Comparison of ENCODE assay signal across 27 cellular contexts in the genomic region with DNA sequence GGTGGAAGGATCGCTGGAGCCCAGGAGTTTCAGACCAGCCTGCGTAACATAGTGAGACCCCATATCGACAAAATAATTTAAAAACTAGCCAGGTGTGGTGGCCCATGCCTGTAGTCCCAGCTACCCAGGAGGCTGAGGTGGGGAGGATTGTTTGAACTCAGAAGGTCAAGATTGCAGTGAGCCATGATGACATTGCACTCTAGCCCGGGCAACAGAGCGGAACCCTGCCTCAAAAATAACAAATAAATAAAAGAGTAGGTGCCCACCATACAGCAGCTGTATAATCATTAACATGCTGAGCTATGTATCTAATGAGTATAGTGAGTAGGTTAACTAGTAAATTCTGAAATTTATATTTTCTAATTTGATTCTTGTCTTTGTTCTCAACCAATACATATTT.
"Had no signal": no experiment of that assay in that cellular context is flagged by ENCODE, and none has a peak within 500 bp of the region (broad histone marks: within the 10 kb centered on the region; RNA-seq: fewer than 3 reads in every experiment).

No MANE protein-coding gene starts in this region.

- H3K27ac ChIP-seq: cardiac muscle cell had no signal

- H3K4me1 Mint-ChIP-seq: activated CD8-positive, alpha-beta memory T cell treated with anti-CD3 and anti-CD28 coated beads, Interleukin-2, amount 10 ng/mL, durations not matched to agents 7 days and 5 days; activated naive CD8-positive, alpha-beta T cell treated with anti-CD3 and anti-CD28 coated beads, Interleukin-2, amount 50 U/mL, for 24 hours; brain; WTC11 had no signal

- H3K9ac ChIP-seq: SK-N-SH had no signal

- H3K9me3 Mint-ChIP-seq: activated naive CD4-positive, alpha-beta T cell treated with anti-CD3 and anti-CD28 coated beads, Interleukin-2, amount 50 U/mL, for 72 hours; activated naive CD8-positive, alpha-beta T cell treated with anti-CD3 and anti-CD28 coated beads, Interleukin-2, amount 50 U/mL, for 24 hours; activated T-cell treated with anti-CD3 and anti-CD28 coated beads, Interleukin-2, amount 50 U/mL, for 24 hours; brain; T-helper 1 cell treated with Interleukin-12 subunit alpha and Interleukin-12 subunit beta and Interleukin-4 antibody, amounts not matched to agents 30 μg/mL and 1 μg/mL, for 36 hours; WTC11 had no signal

- H3K27me3 ChIP-seq: MG63 had no signal

- H3K9me3 ChIP-seq: MG63, SK-N-SH had no signal

- FAIRE-seq: astrocyte had no signal

- H3K4me3 ChIP-seq: cardiac muscle cell, MG63 had no signal

- H3K4me3 Mint-ChIP-seq: activated CD8-positive, alpha-beta memory T cell treated with anti-CD3 and anti-CD28 coated beads, Interleukin-2, amount 10 ng/mL, durations not matched to agents 7 days and 5 days; activated naive CD8-positive, alpha-beta T cell treated with anti-CD3 and anti-CD28 coated beads, Interleukin-2, amount 50 U/mL, for 24 hours; activated T-cell treated with anti-CD3 and anti-CD28 coated beads, Interleukin-2, amount 50 U/mL, for 24 hours; brain; T-helper 1 cell treated with Interleukin-12 subunit alpha and Interleukin-12 subunit beta and Interleukin-4 antibody, amounts not matched to agents 30 μg/mL and 1 μg/mL, for 36 hours; WTC11 had no signal

- ATAC-seq: activated CD8-positive, alpha-beta memory T cell treated with anti-CD3 and anti-CD28 coated beads, Interleukin-2, amount 10 ng/mL, durations not matched to agents 7 days and 5 days; activated naive CD4-positive, alpha-beta T cell treated with anti-CD3 and anti-CD28 coated beads, Interleukin-2, amount 50 U/mL, for 72 hours; activated naive CD8-positive, alpha-beta T cell treated with anti-CD3 and anti-CD28 coated beads, Interleukin-2, amount 50 U/mL, for 24 hours; WTC11 had no signal

- DNase-seq: activated CD4-positive, alpha-beta T cell treated with anti-CD3 and anti-CD28 coated beads for 48 hours; activated CD4-positive, alpha-beta T cell treated with anti-CD3 and anti-CD28 coated beads, Interleukin-2, amount 50 U/mL, for 4 hours; activated CD4-positive, CD25-positive, alpha-beta regulatory T cell treated with anti-CD3 and anti-CD28 coated beads, Interleukin-2, amount 50 U/mL, for 72 hours; activated CD8-positive, alpha-beta memory T cell treated with anti-CD3 and anti-CD28 coated beads, Interleukin-2, amount 10 ng/mL, durations not matched to agents 7 days and 5 days; activated effector memory CD4-positive, alpha-beta T cell treated with anti-CD3 and anti-CD28 coated beads, Interleukin-2, amount 50 U/mL, for 16 hours; activated naive CD4-positive, alpha-beta T cell treated with Interleukin-2 at 50 U/mL for 16 hours; activated naive CD8-positive, alpha-beta T cell treated with anti-CD3 and anti-CD28 coated beads, Interleukin-2, amount 50 U/mL, for 24 hours; activated T-cell treated with anti-CD3 and anti-CD28 coated beads, Interleukin-2, amount 50 U/mL, for 24 hours; amygdala; MG63; MV-4-11; NCI-H1092 treated with DMSO at 0.1 percent for 48 hours; NCI-H1417 treated with DMSO at 0.1 percent for 48 hours; NCI-H1694 treated with DMSO at 0.1 percent for 48 hours; NCI-H2029 treated with DMSO at 0.1 percent for 48 hours; NCI-H345; NCI-H510A; NCI-H526 treated with DMSO at 0.1 percent for 48 hours; NCI-H82; RPMI8226; SK-N-SH had no signal

- H3K27ac Mint-ChIP-seq: activated CD8-positive, alpha-beta memory T cell treated with anti-CD3 and anti-CD28 coated beads, Interleukin-2, amount 10 ng/mL, durations not matched to agents 7 days and 5 days; activated naive CD4-positive, alpha-beta T cell treated with anti-CD3 and anti-CD28 coated beads, Interleukin-2, amount 50 U/mL, for 72 hours; activated naive CD8-positive, alpha-beta T cell treated with anti-CD3 and anti-CD28 coated beads, Interleukin-2, amount 50 U/mL, for 24 hours; activated T-cell treated with anti-CD3 and anti-CD28 coated beads, Interleukin-2, amount 50 U/mL, for 24 hours; T-helper 1 cell treated with Interleukin-12 subunit alpha and Interleukin-12 subunit beta and Interleukin-4 antibody, amounts not matched to agents 30 μg/mL and 1 μg/mL, for 36 hours; WTC11 had no signal

- H3K36me3 Mint-ChIP-seq: activated naive CD4-positive, alpha-beta T cell treated with anti-CD3 and anti-CD28 coated beads, Interleukin-2, amount 50 U/mL, for 72 hours had no signal

- H3K4me2 ChIP-seq: SK-N-SH had no signal

- H3K27me3 Mint-ChIP-seq: activated T-cell treated with anti-CD3 and anti-CD28 coated beads, Interleukin-2, amount 50 U/mL, for 24 hours had no signal
